ENCODE assay signal across 8 cellular contexts in genomic region chr3:56494679-56495322, GRCh38. TPM values are rescaled to one million over a fixed set of nuclear protein-coding genes. Genes with fewer than 3 reads are reported as not detected.
A peak's percentile ranks its signal among the peaks of the same experiment; 100 is the strongest.
DNase-seq lines count a peak whose midpoint lies in the region; ATAC-seq, FAIRE-seq and TF ChIP-seq lines count a peak whose summit lies in the region.

No MANE protein-coding gene starts in this region.

- H3K4me1 ChIP-seq in mammary epithelial cell (ENCODE audit: insufficient read depth, low read length) (no peaks in the 10 kb centered on the region), kidney (ENCODE audit: control insufficient read depth in 1 of 2, insufficient read depth in 1 of 2, low read depth in 1 of 2, low read length in 2 of 2) (no peaks in the 10 kb centered on the region)

- no peak overlapping the region for H2AFZ ChIP-seq in mammary epithelial cell (ENCODE audit: low read depth, low read length)

- no peak overlapping the region for H3K4me3 ChIP-seq in WI38 (ENCODE audit: low read depth, low read length)
- no peak overlapping the region for H3K4me3 ChIP-seq in mammary epithelial cell (replicated peaks in 1 of 3; ENCODE audit: insufficient read depth in 1 of 3, low read depth in 2 of 3, low read length in 3 of 3)
- H3K4me3 ChIP-seq in kidney (ENCODE audit: low read length in 2 of 2), result no peak overlapping the region

- no peak overlapping the region for H3K27ac ChIP-seq in mammary epithelial cell (ENCODE audit: insufficient read depth, low read depth, low read length)
- no peak overlapping the region for H3K27ac ChIP-seq in kidney (ENCODE audit: low read depth in 2 of 2, low read length in 2 of 2)

- no peaks in the 10 kb centered on the region for H3K9me3 ChIP-seq in mammary epithelial cell (replicated peaks; ENCODE audit: insufficient read depth, low read length)
- H3K9me3 ChIP-seq in kidney (ENCODE audit: control insufficient read depth in 1 of 2, low read length in 2 of 2), result no peaks in the 10 kb centered on the region

- H4K20me1 ChIP-seq in mammary epithelial cell (ENCODE audit: insufficient read depth, low read length), result no peaks in the 10 kb centered on the region

- H3K4me2 ChIP-seq in mammary epithelial cell (ENCODE audit: insufficient read depth, low read depth, low read length), result no peak overlapping the region

- intact Hi-C loops in mammary epithelial cell (cut with micrococcal nuclease), result loop anchor here (1.0 to 2.0 kb wide), 2 partner anchors 26 to 154 kb away; partner anchors contain the start of gene ERC2
- intact Hi-C loops in kidney (cut with DNase I), result no loop called here

- peak; percentile 63 for FAIRE-seq in kidney (lab: Jason Lieb, UNC)

- in situ Hi-C loops in mammary epithelial cell (cut with MboI; ENCODE audit: low sequenced_read_pairs in 2 of 2), result no loop called here

- ATAC-seq in GM18867 (IDR thresholded peaks at IDR 0.05; ENCODE audit: unreplicated experiment) (peak; percentile 88), HG03097 (IDR thresholded peaks at IDR 0.05; ENCODE audit: low FRiP score, unreplicated experiment) (peak; percentile 96)

- peak; percentile 45 for DNase-seq in AG09319 (ENCODE audit: extremely low read depth, low read depth)
- DNase-seq in NCI-H2196 (lab: John Stamatoyannopoulos, UW; ENCODE audit: unreplicated experiment), result peak; percentile 66
- peak; percentile 69 for DNase-seq in mammary epithelial cell
- peak; percentile 69 for DNase-seq in kidney
- peak; percentile 68 to 75 for DNase-seq in stimulated activated CD4-positive, alpha-beta T cell treated with anti-CD3 and anti-CD28 coated beads, Interleukin-2, amount 100 ng/mL, for 24 hours

- 0% methylated on average over 5 of the region's 5 CpGs for WGBS in mammary epithelial cell (ENCODE audit: low coverage, missing lambda C conversion rate)

- TF ChIP-seq CTCF in AG09319 (IDR thresholded peaks at IDR 0.05; ENCODE audit: low read depth, low read length) (peak; percentile 93), WI38 (IDR thresholded peaks at IDR 0.05; ENCODE audit: low read depth, low read length) (peak; percentile 90), mammary epithelial cell (conservative IDR thresholded peaks at IDR 0.05 in 1 of 2, IDR thresholded peaks at IDR 0.05 in 1 of 2; ENCODE audit: extremely low read depth in 1 of 2, insufficient read depth in 1 of 2, low read depth in 1 of 2, low read length in 2 of 2) (peak; percentile 97 to 98), kidney (IDR thresholded peaks at IDR 0.05; ENCODE audit: borderline replicate concordance, extremely low read depth, insufficient read depth) (peak; percentile 93)

- H3K36me3 ChIP-seq in mammary epithelial cell (ENCODE audit: insufficient read depth, low read length) (no peaks in the 10 kb centered on the region), kidney (ENCODE audit: control insufficient read depth in 1 of 2, insufficient read depth in 2 of 2, low read length in 2 of 2) (no peaks in the 10 kb centered on the region)

- H3K27me3 ChIP-seq in mammary epithelial cell (ENCODE audit: insufficient read depth, low read length), result no peaks in the 10 kb centered on the region

- no peak overlapping the region for H3K9ac ChIP-seq in mammary epithelial cell (ENCODE audit: insufficient read depth, low read length)
- no peak overlapping the region for H3K9ac ChIP-seq in kidney (ENCODE audit: low read length in 2 of 2)

- dilution Hi-C loops in mammary epithelial cell (cut with HindIII; ENCODE audit: low sequenced_read_pairs), result no loop called here

- CTCF ChIA-PET in mammary epithelial cell (lab: Charles Lee; ENCODE audit: low non-redundant PET), result interaction anchor here (0.6 kb wide), 4 partner anchors 8 to 926 kb away, joined by 3 to 13 read pairs (median 3); no protein-coding TSS in a partner anchor

- no TSS peak for BruUV-seq in mammary epithelial cell (replicated peaks; lab: Mats Ljungman, UMichigan)

- no peaks in the 10 kb centered on the region for H3K79me2 ChIP-seq in mammary epithelial cell (ENCODE audit: insufficient read depth, low read length)

RNA-seq across cellular contexts. Expression of gene ERC2, which starts 26.5 kb away (rescaled TPM):
- 1 to 10 TPM; 1.5 to 2.0 TPM for total RNA-seq in mammary epithelial cell
- polyA plus RNA-seq in mammary epithelial cell, result 0.39 TPM
- not detected for polyA minus RNA-seq in mammary epithelial cell
- 3.8 TPM for total RNA-seq in kidney
- 0.92 TPM for polyA plus RNA-seq in kidney (ENCODE audit: insufficient read depth, low read depth, low replicate concordance)
